ENCODE assay signal across 14 cellular contexts in the genomic region with DNA sequence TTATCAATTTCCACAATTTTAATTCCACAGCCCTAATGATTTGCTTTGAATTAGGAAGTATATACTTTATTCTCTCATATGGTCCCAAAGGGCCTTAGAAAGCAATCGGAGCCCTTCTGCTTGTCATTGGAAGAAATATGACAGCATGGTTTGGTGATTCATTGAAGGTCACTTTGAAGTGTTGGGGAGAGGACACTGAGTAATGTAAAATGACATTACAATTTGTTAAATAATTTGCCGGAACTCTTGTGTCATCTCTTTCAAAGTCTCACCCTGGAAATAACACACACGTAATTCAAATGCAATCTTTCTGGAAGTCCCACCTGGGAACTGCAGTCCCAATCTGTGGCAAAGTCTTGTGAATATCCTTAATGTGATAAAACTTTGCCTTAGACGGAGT. TPM values are rescaled to one million over a fixed set of nuclear protein-coding genes. Genes with fewer than 3 reads are reported as not detected.
A peak's percentile ranks its signal among the peaks of the same experiment; 100 is the strongest.
DNase-seq lines count a peak whose midpoint lies in the region; ATAC-seq, FAIRE-seq and TF ChIP-seq lines count a peak whose summit lies in the region.
"Had no signal": no experiment of that assay in that cellular context is flagged by ENCODE, and none has a peak within 500 bp of the region (broad histone marks: within the 10 kb centered on the region; RNA-seq: fewer than 3 reads in every experiment).

No MANE protein-coding gene starts in this region.

- no peak for FAIRE-seq in urothelium cell line (lab: Jason Lieb, UNC)

- TF ChIP-seq CTCF in heart right ventricle (IDR thresholded peaks at IDR 0.05) (no peak), prostate gland (IDR thresholded peaks at IDR 0.05) (no peak)

- TF ChIP-seq POLR2A in prostate gland (IDR thresholded peaks at IDR 0.05) = no peak

- ATAC-seq in heart right ventricle (peak in 4 of 8 donors; percentile 8 to 62 (median 26)), GM18870 (IDR thresholded peaks at IDR 0.05; ENCODE audit: unreplicated experiment) (no peak)
- no peak for ATAC-seq in naive thymus-derived CD8-positive, alpha-beta T cell
- ATAC-seq: Right ventricle myocardium inferior had no signal

- peaks cover 0 to 6% (median 0%) of the 10 kb centered on the region in 11 donors for H3K9me3 ChIP-seq in heart right ventricle
- no peaks in the 10 kb centered on the region for H3K9me3 ChIP-seq in prostate gland

- no peaks in the 10 kb centered on the region for H3K9me3 Mint-ChIP-seq in naive thymus-derived CD8-positive, alpha-beta T cell
- H3K9me3 Mint-ChIP-seq: memory B cell had no signal

- H3K4me3 Mint-ChIP-seq in naive thymus-derived CD8-positive, alpha-beta T cell = no peak overlapping the region
- H3K4me3 Mint-ChIP-seq: memory B cell had no signal

- peaks cover 0 to 6% (median under 1%) of the 10 kb centered on the region in 4 donors for H3K4me1 Mint-ChIP-seq in naive thymus-derived CD8-positive, alpha-beta T cell

- no peaks in the 10 kb centered on the region for H3K27me3 Mint-ChIP-seq in naive thymus-derived CD8-positive, alpha-beta T cell

- H3K27ac ChIP-seq in heart right ventricle = peak overlapping the region in 7 of 10 donors; percentile 42 to 75 (median 63)
- no peak overlapping the region for H3K27ac ChIP-seq in prostate gland
- H3K27ac ChIP-seq: C4-2B, VCaP had no signal

- H3K4me3 ChIP-seq in heart right ventricle (no peak overlapping the region), prostate gland (no peak overlapping the region)

- DNase-seq in heart right ventricle = no peak
- no peak for DNase-seq in cardiac septum (ENCODE audit: low spot score)
- DNase-seq in SW480 (ENCODE audit: low spot score) = peak; percentile 95
- DNase-seq in kidney glomerular epithelial cell (lab: John Stamatoyannopoulos, UW) = peak; percentile 48
- DNase-seq in urothelium cell line (ENCODE audit: low spot score) = peak; percentile 14
- DNase-seq in prostate gland (ENCODE audit: low spot score) = no peak
- no peak for DNase-seq in naive thymus-derived CD8-positive, alpha-beta T cell
- DNase-seq: activated naive CD4-positive, alpha-beta T cell treated with anti-CD3 and anti-CD28 coated beads, Interleukin-2, amount 50 U/mL, for 16 hours; posterior cingulate gyrus had no signal

- H3K27ac Mint-ChIP-seq in naive thymus-derived CD8-positive, alpha-beta T cell = no peak overlapping the region
- H3K27ac Mint-ChIP-seq: memory B cell had no signal

- 46 to 73% methylated on average over 4 of the region's 4 CpGs for WGBS in heart right ventricle, 2 donors
- 67% methylated on average over 4 of the region's 4 CpGs for WGBS in prostate gland

- intact Hi-C loops in heart right ventricle (cut with DNase I) = loop anchor here in 1 of 10 donors (10.0 kb wide), 1 partner anchor 59 kb away; a partner anchor contains a TSS
- intact Hi-C loops in cardiac septum (cut with DNase I) = no loop called here
- intact Hi-C loops in prostate gland (cut with DNase I) = no loop called here

- H3K4me1 ChIP-seq in heart right ventricle (peaks cover 5 to 49% (median 33%) of the 10 kb centered on the region in 9 donors), prostate gland (replicated peaks) (no peaks in the 10 kb centered on the region)

- H3K36me3 ChIP-seq in heart right ventricle (no peaks in the 10 kb centered on the region), prostate gland (no peaks in the 10 kb centered on the region)

- H3K36me3 Mint-ChIP-seq in naive thymus-derived CD8-positive, alpha-beta T cell = no peaks in the 10 kb centered on the region

- H3K27me3 ChIP-seq in heart right ventricle (no peaks in the 10 kb centered on the region), prostate gland (replicated peaks; ENCODE audit: insufficient read depth) (no peaks in the 10 kb centered on the region)

- POLR2A ChIA-PET in naive thymus-derived CD8-positive, alpha-beta T cell (lab: Charles Lee) = no interaction called here

RNA-seq across cellular contexts. Expression of a gene that starts 59.8 kb away (rescaled TPM):
- total RNA-seq in heart right ventricle (100 to 1,000 TPM in 3 of 10 donors, 10 to 100 TPM in 7; 59.9 to 121 (median 87.6) TPM), cardiac septum (70.3 TPM), prostate gland (10 to 100 TPM; 49.1 to 51.1 TPM)
- polyA plus RNA-seq in heart right ventricle = 10 to 100 TPM; 16.5 to 54.0 TPM
- total RNA-seq in naive thymus-derived CD8-positive, alpha-beta T cell = 1 to 10 TPM; 3.5 to 4.6 TPM
- polyA plus RNA-seq in naive thymus-derived CD8-positive, alpha-beta T cell = 1 to 10 TPM; 1.4 to 2.2 (median 2.1) TPM

Comparison
In these comparisons a context has a peak if more than half of its experiments do, and no peak if none do; other contexts are left out.
1. DNase-seq: peak in SW480 (single experiment), kidney glomerular epithelial cell (single experiment) and urothelium cell line (single experiment); none in heart right ventricle (0 of 2), cardiac septum (single experiment), prostate gland (single experiment) and naive thymus-derived CD8-positive, alpha-beta T cell (0 of 10).
2. H3K27ac ChIP-seq: peak in heart right ventricle (7 of 10); none in prostate gland (0 of 2).
3. RNA of a gene that starts 59.8 kb away (total RNA-seq): 59.9 to 121 TPM in heart right ventricle, 70.3 TPM in cardiac septum (single experiment) and 49.1 to 51.1 TPM in prostate gland; 3.5 to 4.6 TPM in naive thymus-derived CD8-positive, alpha-beta T cell; every median in the first group is over 4 times any median in the second.